Comparison of ENCODE assay signal across 9 cellular contexts in genomic region chr2:232438951-232439757, GRCh38. TPM values are rescaled to one million over a fixed set of nuclear protein-coding genes. Genes with fewer than 3 reads are reported as not detected.
A peak's percentile ranks its signal among the peaks of the same experiment; 100 is the strongest.
DNase-seq lines count a peak whose midpoint lies in the region; ATAC-seq and TF ChIP-seq lines count a peak whose summit lies in the region.
"Had no signal": no experiment of that assay in that cellular context is flagged by ENCODE, and none has a peak within 500 bp of the region (broad histone marks: within the 10 kb centered on the region; RNA-seq: fewer than 3 reads in every experiment).

No MANE protein-coding gene starts in this region.

- peaks cover 0 to 5% (median 0%) of the 10 kb centered on the region in 3 donors for H3K4me1 ChIP-seq in gastroesophageal sphincter
- H3K4me1 ChIP-seq in gastrocnemius medialis = peaks cover 3 to 5% of the 10 kb centered on the region in 2 donors

- no peaks in the 10 kb centered on the region for H3K36me3 ChIP-seq in gastroesophageal sphincter
- H3K36me3 ChIP-seq in gastrocnemius medialis = no peaks in the 10 kb centered on the region

- peak; percentile 65 for DNase-seq in activated CD4-positive, alpha-beta T cell treated with anti-CD3 and anti-CD28 coated beads for 36 hours
- DNase-seq in activated CD4-positive, alpha-beta T cell treated with anti-CD3 and anti-CD28 coated beads for 1 hour = no peak
- peak; percentile 47 for DNase-seq in activated CD4-positive, alpha-beta memory T cell treated with anti-CD3 and anti-CD28 coated beads, Interleukin-2, amount 10 ng/mL, durations not matched to agents 7 days and 5 days
- DNase-seq in gastrocnemius medialis (no peak), inferior parietal cortex (ENCODE audit: extremely low spot score) (no peak), H4 (ENCODE audit: low spot score) (no peak), NCI-H1436 treated with DMSO at 0.1 percent for 48 hours (lab: John Stamatoyannopoulos, UW) (no peak)

- in situ Hi-C loops in gastrocnemius medialis (cut with MboI; ENCODE audit: low sequenced_read_pairs in 4 of 4) = loop anchor here (10.0 to 25.0 kb wide), 2 partner anchors 527 to 534 kb away; no protein-coding TSS in a partner anchor

- H3K9me3 ChIP-seq in gastroesophageal sphincter = no peaks in the 10 kb centered on the region
- no peaks in the 10 kb centered on the region for H3K9me3 ChIP-seq in gastrocnemius medialis

- 80% methylated on average over 1 of the region's 22 CpGs; no CpG with 5 or more reads in 1 of the 2 donors for WGBS in gastroesophageal sphincter (ENCODE audit: low coverage in 1 of 2), 2 donors

- H3K27me3 Mint-ChIP-seq in activated CD4-positive, alpha-beta T cell treated with anti-CD3 and anti-CD28 coated beads for 36 hours = peaks cover 2% of the 10 kb centered on the region
- H3K27me3 Mint-ChIP-seq in activated CD4-positive, alpha-beta memory T cell treated with anti-CD3 and anti-CD28 coated beads, Interleukin-2, amount 10 ng/mL, durations not matched to agents 7 days and 5 days = peaks cover 2% of the 10 kb centered on the region

- TF ChIP-seq CTCF in gastroesophageal sphincter (IDR thresholded peaks at IDR 0.05) (peak in 3 of 4 experiments; percentile 25 to 55 (median 40)), gastrocnemius medialis (IDR thresholded peaks at IDR 0.05 in 4 of 5, conservative IDR thresholded peaks at IDR 0.05 in 1 of 5) (peak; percentile 31 to 56 (median 47))

- POLR2A ChIA-PET in activated CD4-positive, alpha-beta T cell treated with anti-CD3 and anti-CD28 coated beads for 36 hours (lab: Charles Lee) = no interaction called here
- POLR2A ChIA-PET in activated CD4-positive, alpha-beta memory T cell treated with anti-CD3 and anti-CD28 coated beads, Interleukin-2, amount 10 ng/mL, durations not matched to agents 7 days and 5 days (lab: Charles Lee) = no interaction called here

- TF ChIP-seq POLR2A in gastroesophageal sphincter (IDR thresholded peaks at IDR 0.05) (no peak), gastrocnemius medialis (IDR thresholded peaks at IDR 0.05) (no peak)

- H3K27ac Mint-ChIP-seq in activated CD4-positive, alpha-beta T cell treated with anti-CD3 and anti-CD28 coated beads for 36 hours = no peak overlapping the region
- H3K27ac Mint-ChIP-seq in activated CD4-positive, alpha-beta memory T cell treated with anti-CD3 and anti-CD28 coated beads, Interleukin-2, amount 10 ng/mL, durations not matched to agents 7 days and 5 days = no peak overlapping the region

- H3K27ac ChIP-seq in gastroesophageal sphincter (no peak overlapping the region), gastrocnemius medialis (no peak overlapping the region)

- no peaks in the 10 kb centered on the region for H3K36me3 Mint-ChIP-seq in activated CD4-positive, alpha-beta T cell treated with anti-CD3 and anti-CD28 coated beads for 36 hours (ENCODE audit: low read depth)
- no peaks in the 10 kb centered on the region for H3K36me3 Mint-ChIP-seq in activated CD4-positive, alpha-beta memory T cell treated with anti-CD3 and anti-CD28 coated beads, Interleukin-2, amount 10 ng/mL, durations not matched to agents 7 days and 5 days (ENCODE audit: low read depth)

- CTCF ChIA-PET in activated CD4-positive, alpha-beta T cell treated with anti-CD3 and anti-CD28 coated beads for 36 hours (lab: Charles Lee) = interaction anchor here (0.6 to 2.6 kb wide), 17 partner anchors 8 to 541 kb away, joined by 3 to 11 read pairs (median 3); partner anchors contain the start of genes CHRND and NPPC
- CTCF ChIA-PET in activated CD4-positive, alpha-beta memory T cell treated with anti-CD3 and anti-CD28 coated beads, Interleukin-2, amount 10 ng/mL, durations not matched to agents 7 days and 5 days (lab: Charles Lee) = interaction anchor here (0.7 to 2.3 kb wide), 10 partner anchors 10 to 532 kb away, joined by 3 to 13 read pairs (median 3); no protein-coding TSS in a partner anchor

- no peaks in the 10 kb centered on the region for H3K9me3 Mint-ChIP-seq in activated CD4-positive, alpha-beta T cell treated with anti-CD3 and anti-CD28 coated beads for 36 hours (ENCODE audit: low read depth)
- H3K9me3 Mint-ChIP-seq in activated CD4-positive, alpha-beta memory T cell treated with anti-CD3 and anti-CD28 coated beads, Interleukin-2, amount 10 ng/mL, durations not matched to agents 7 days and 5 days = no peaks in the 10 kb centered on the region

- H3K4me3 Mint-ChIP-seq in activated CD4-positive, alpha-beta T cell treated with anti-CD3 and anti-CD28 coated beads for 36 hours = no peak overlapping the region
- H3K4me3 Mint-ChIP-seq in activated CD4-positive, alpha-beta memory T cell treated with anti-CD3 and anti-CD28 coated beads, Interleukin-2, amount 10 ng/mL, durations not matched to agents 7 days and 5 days = no peak overlapping the region

- intact Hi-C loops in activated CD4-positive, alpha-beta T cell treated with anti-CD3 and anti-CD28 coated beads for 36 hours (cut with DNase I, micrococcal nuclease) = loop anchor here in 1 of 2 experiments (5.0 kb wide), 1 partner anchor 102 kb away; no protein-coding TSS in a partner anchor
- intact Hi-C loops in gastrocnemius medialis (cut with DNase I; ENCODE audit: low total_unique reads) = no loop called here

- TF ChIP-seq EP300 in gastroesophageal sphincter (IDR thresholded peaks at IDR 0.05) = no peak

- H3K27me3 ChIP-seq in gastroesophageal sphincter = peaks cover 13% of the 10 kb centered on the region
- H3K27me3 ChIP-seq in gastrocnemius medialis = no peaks in the 10 kb centered on the region

- peak; percentile 55 for ATAC-seq in activated CD4-positive, alpha-beta T cell treated with anti-CD3 and anti-CD28 coated beads for 36 hours
- ATAC-seq in gastroesophageal sphincter (no peak), gastrocnemius medialis (peak in 1 of 2 donors; percentile 32)

- H3K4me3 ChIP-seq in gastroesophageal sphincter = no peak overlapping the region
- H3K4me3 ChIP-seq in gastrocnemius medialis = no peak overlapping the region

- peaks cover 3% of the 10 kb centered on the region for H3K4me1 Mint-ChIP-seq in activated CD4-positive, alpha-beta T cell treated with anti-CD3 and anti-CD28 coated beads for 36 hours
- no peaks in the 10 kb centered on the region for H3K4me1 Mint-ChIP-seq in activated CD4-positive, alpha-beta memory T cell treated with anti-CD3 and anti-CD28 coated beads, Interleukin-2, amount 10 ng/mL, durations not matched to agents 7 days and 5 days

RNA-seq across cellular contexts. Expression of gene ALPI, which starts 16.8 kb away (rescaled TPM):
- not detected for total RNA-seq in activated CD4-positive, alpha-beta T cell treated with anti-CD3 and anti-CD28 coated beads for 36 hours
- total RNA-seq in activated CD4-positive, alpha-beta memory T cell treated with anti-CD3 and anti-CD28 coated beads, Interleukin-2, amount 10 ng/mL, durations not matched to agents 7 days and 5 days = not detected
- total RNA-seq in gastroesophageal sphincter = not detected
- not detected for total RNA-seq in gastrocnemius medialis
- total RNA-seq in H4 (2014; rRNA removed; shearing (Covaris generic)) = not detected in 2 replicates
- total RNA-seq: mononuclear cell had no signal

RNA-seq across cellular contexts. Expression of gene ALPG, which starts 32.5 kb away (rescaled TPM):
- not detected for total RNA-seq in activated CD4-positive, alpha-beta T cell treated with anti-CD3 and anti-CD28 coated beads for 36 hours
- total RNA-seq in activated CD4-positive, alpha-beta memory T cell treated with anti-CD3 and anti-CD28 coated beads, Interleukin-2, amount 10 ng/mL, durations not matched to agents 7 days and 5 days = not detected
- total RNA-seq in gastroesophageal sphincter = not detected
- total RNA-seq in gastrocnemius medialis = not detected
- total RNA-seq in H4 (2014; rRNA removed; shearing (Covaris generic)) = not detected in 2 replicates
- total RNA-seq: mononuclear cell had no signal

RNA-seq across cellular contexts. Expression of gene ECEL1, which starts 48.5 kb away (rescaled TPM):
- total RNA-seq in activated CD4-positive, alpha-beta T cell treated with anti-CD3 and anti-CD28 coated beads for 36 hours = under 1 TPM; 0.19 to 0.23 TPM
- not detected for total RNA-seq in activated CD4-positive, alpha-beta memory T cell treated with anti-CD3 and anti-CD28 coated beads, Interleukin-2, amount 10 ng/mL, durations not matched to agents 7 days and 5 days
- total RNA-seq in gastroesophageal sphincter (1 to 10 TPM in 2 of 4 donors, not detected in 2; 1.1 to 1.4 TPM), gastrocnemius medialis (1 to 10 TPM in 1 of 4 donors, under 1 TPM in 2, not detected in 1; 0.51 to 1.5 (median 0.55) TPM)
- total RNA-seq in H4 (2014; rRNA removed; shearing (Covaris generic)) = not detected in 2 replicates
- total RNA-seq: mononuclear cell had no signal

Comparison
In these comparisons a context has a peak if more than half of its experiments do, and no peak if none do; other contexts are left out.
1. DNase-seq: peak in activated CD4-positive, alpha-beta T cell treated with anti-CD3 and anti-CD28 coated beads for 36 hours (single experiment) and activated CD4-positive, alpha-beta memory T cell treated with anti-CD3 and anti-CD28 coated beads, Interleukin-2, amount 10 ng/mL, durations not matched to agents 7 days and 5 days (single experiment); none in activated CD4-positive, alpha-beta T cell treated with anti-CD3 and anti-CD28 coated beads for 1 hour (single experiment), gastrocnemius medialis (0 of 2), inferior parietal cortex (single experiment), H4 (single experiment) and NCI-H1436 treated with DMSO at 0.1 percent for 48 hours (single experiment).